8 cellular contexts compared by ENCODE assay signal in genomic region chr1:38991638-38992449, GRCh38. TPM values are rescaled to one million over a fixed set of nuclear protein-coding genes. Genes with fewer than 3 reads are reported as not detected.
DNase-seq lines count a peak whose midpoint lies in the region; ATAC-seq and TF ChIP-seq lines count a peak whose summit lies in the region.

No MANE protein-coding gene starts in this region.

- peaks cover 5% of the 10 kb centered on the region for H3K79me1 ChIP-seq in neuronal stem cell (ENCODE audit: low read depth, low read length)

- no peak overlapping the region for H2BK12ac ChIP-seq in neuronal stem cell (ENCODE audit: low read length)

- H2BK120ac ChIP-seq in neuronal stem cell (ENCODE audit: low read depth, low read length) = peak overlapping the region; percentile 98

- H3K4me1 ChIP-seq in neuronal stem cell (ENCODE audit: control insufficient read depth in 2 of 2, insufficient read depth in 1 of 2, low read depth in 1 of 2, low read length in 2 of 2) = peaks cover 4 to 13% of the 10 kb centered on the region in 2 donors

- H3K36me3 ChIP-seq in neuronal stem cell (replicated peaks in 1 of 2; ENCODE audit: control insufficient read depth in 2 of 2, insufficient read depth in 2 of 2, low read length in 2 of 2) = peaks cover 4 to 44% of the 10 kb centered on the region in 2 donors

- peak overlapping the region; percentile 89 for H3K27ac Mint-ChIP-seq in activated T-cell treated with anti-CD3 and anti-CD28 coated beads, Interleukin-2, amount 50 U/mL, for 24 hours
- H3K27ac Mint-ChIP-seq in activated naive CD4-positive, alpha-beta T cell treated with anti-CD3 and anti-CD28 coated beads for 36 hours = peak overlapping the region; percentile 84

- no peak overlapping the region for H4K91ac ChIP-seq in neuronal stem cell (ENCODE audit: low read depth, low read length, poor library complexity)

- H3K4me1 Mint-ChIP-seq in activated T-cell treated with anti-CD3 and anti-CD28 coated beads, Interleukin-2, amount 50 U/mL, for 24 hours (ENCODE audit: low read depth) = peaks cover 56% of the 10 kb centered on the region
- H3K4me1 Mint-ChIP-seq in activated naive CD4-positive, alpha-beta T cell treated with anti-CD3 and anti-CD28 coated beads for 36 hours (ENCODE audit: low read depth) = peaks cover 61% of the 10 kb centered on the region

- CTCF ChIA-PET in activated naive CD4-positive, alpha-beta T cell treated with anti-CD3 and anti-CD28 coated beads for 36 hours (lab: Charles Lee) = interaction anchor here (0.6 to 1.3 kb wide), 3 partner anchors 14 to 100 kb away, joined by 3 to 4 read pairs (median 3); no protein-coding TSS in a partner anchor

- no peak for ATAC-seq in HG02973 (IDR thresholded peaks at IDR 0.05; ENCODE audit: unreplicated experiment)
- ATAC-seq in GM19328 (IDR thresholded peaks at IDR 0.05; ENCODE audit: unreplicated experiment) = no peak

- H3K4me3 ChIP-seq in NB4 (ENCODE audit: low read depth, low read length) (peak overlapping the region; percentile 97), neuronal stem cell (ENCODE audit: low read length in 2 of 2) (peak overlapping the region; percentile 82 to 99)

- peak overlapping the region; percentile 85 for H2AFZ ChIP-seq in neuronal stem cell (ENCODE audit: low read length)

- H3K9me3 ChIP-seq in neuronal stem cell (replicated peaks in 1 of 2; ENCODE audit: control insufficient read depth in 2 of 2, insufficient read depth in 1 of 2, low read depth in 1 of 2, low read length in 2 of 2) = no peaks in the 10 kb centered on the region

- H2BK5ac ChIP-seq in neuronal stem cell (ENCODE audit: low read length) = peak overlapping the region; percentile 97

- peak overlapping the region; percentile 97 for H2BK15ac ChIP-seq in neuronal stem cell (ENCODE audit: low read length)

- H3K27me3 Mint-ChIP-seq in activated T-cell treated with anti-CD3 and anti-CD28 coated beads, Interleukin-2, amount 50 U/mL, for 24 hours = no peaks in the 10 kb centered on the region
- no peaks in the 10 kb centered on the region for H3K27me3 Mint-ChIP-seq in activated naive CD4-positive, alpha-beta T cell treated with anti-CD3 and anti-CD28 coated beads for 36 hours (ENCODE audit: low read depth)

- H3K27ac ChIP-seq in neuronal stem cell (replicated peaks; ENCODE audit: low read length) = peak overlapping the region; percentile 86

- H3K23ac ChIP-seq in neuronal stem cell (ENCODE audit: low read depth, low read length, poor library complexity) = peak overlapping the region; percentile 100

- H3K4ac ChIP-seq in neuronal stem cell (ENCODE audit: low read length) = peak overlapping the region; percentile 53

- no peak for DNase-seq in activated T-cell treated with anti-CD3 and anti-CD28 coated beads, Interleukin-2, amount 50 U/mL, for 24 hours
- no peak for DNase-seq in activated T-cell treated with anti-CD3 and anti-CD28 coated beads, Interleukin-2, amount 50 U/mL, for 48 hours
- DNase-seq in NB4 (ENCODE audit: low read depth) = peak; percentile 55
- peak; percentile 24 for DNase-seq in activated naive CD4-positive, alpha-beta T cell treated with anti-CD3 and anti-CD28 coated beads for 36 hours
- peak; percentile 28 for DNase-seq in globus pallidus (ENCODE audit: low spot score)
- DNase-seq in neuronal stem cell (ENCODE audit: low spot score) = peak; percentile 35

- TF ChIP-seq POLR2A in NB4 (IDR thresholded peaks at IDR 0.05; ENCODE audit: extremely low read depth, insufficient read length) = no peak

- H3K36me3 Mint-ChIP-seq in activated T-cell treated with anti-CD3 and anti-CD28 coated beads, Interleukin-2, amount 50 U/mL, for 24 hours (ENCODE audit: low read depth) = peaks cover 49% of the 10 kb centered on the region
- peaks cover 36% of the 10 kb centered on the region for H3K36me3 Mint-ChIP-seq in activated naive CD4-positive, alpha-beta T cell treated with anti-CD3 and anti-CD28 coated beads for 36 hours (ENCODE audit: low read depth)

- no peaks in the 10 kb centered on the region for H3K9me3 Mint-ChIP-seq in activated T-cell treated with anti-CD3 and anti-CD28 coated beads, Interleukin-2, amount 50 U/mL, for 24 hours
- no peaks in the 10 kb centered on the region for H3K9me3 Mint-ChIP-seq in activated naive CD4-positive, alpha-beta T cell treated with anti-CD3 and anti-CD28 coated beads for 36 hours

- no peak overlapping the region for H4K8ac ChIP-seq in neuronal stem cell (ENCODE audit: low read depth, low read length)

- H3K18ac ChIP-seq in neuronal stem cell (ENCODE audit: low read length) = peak overlapping the region; percentile 99

- peak overlapping the region; percentile 96 for H2AK5ac ChIP-seq in neuronal stem cell (ENCODE audit: low read depth, low read length)

- H3K4me2 ChIP-seq in neuronal stem cell (ENCODE audit: insufficient read depth, low read length, poor library complexity, severe bottlenecking) = peak overlapping the region; percentile 87

- no peak for TF ChIP-seq CTCF in NB4 (IDR thresholded peaks at IDR 0.05; ENCODE audit: low read depth, low read length)

- no peaks in the 10 kb centered on the region for H3K27me3 ChIP-seq in neuronal stem cell (ENCODE audit: control insufficient read depth in 3 of 3, insufficient read depth in 3 of 3, low read depth in 1 of 3, low read length in 3 of 3)

- intact Hi-C loops in activated naive CD4-positive, alpha-beta T cell treated with anti-CD3 and anti-CD28 coated beads for 36 hours (cut with micrococcal nuclease) = loop anchor here (1.0 to 5.0 kb wide), 3 partner anchors 34 to 1060 kb away; partner anchors contain the start of genes MYCBP and NDUFS5

- no CpG with 5 or more reads among the region's 32 CpGs for WGBS in neuronal stem cell (ENCODE audit: extremely low coverage in 2 of 2, insufficient read length in 2 of 2, insufficient replicate concordance in 1 of 2), 2 donors

- peak overlapping the region; percentile 97 for H3K9ac ChIP-seq in neuronal stem cell (ENCODE audit: low read depth, low read length, poor library complexity)

- H3K14ac ChIP-seq in neuronal stem cell (ENCODE audit: low read length) = no peak overlapping the region

- H3K4me3 Mint-ChIP-seq in activated T-cell treated with anti-CD3 and anti-CD28 coated beads, Interleukin-2, amount 50 U/mL, for 24 hours = peak overlapping the region; percentile 85
- peak overlapping the region; percentile 80 for H3K4me3 Mint-ChIP-seq in activated naive CD4-positive, alpha-beta T cell treated with anti-CD3 and anti-CD28 coated beads for 36 hours

RNA-seq across cellular contexts. Expression of gene AKIRIN1, which starts 0.8 kb away (rescaled TPM):
- total RNA-seq in activated naive CD4-positive, alpha-beta T cell treated with anti-CD3 and anti-CD28 coated beads for 36 hours = 10 to 100 TPM; 58.1 to 58.5 TPM
- polyA plus RNA-seq in neuronal stem cell (2013, experiment 1 of 2) = 106 TPM
- 110 TPM for polyA plus RNA-seq in neuronal stem cell (2013, experiment 2 of 2)

RNA-seq across cellular contexts. Expression of gene NDUFS5, which starts 34.3 kb away (rescaled TPM):
- total RNA-seq in activated naive CD4-positive, alpha-beta T cell treated with anti-CD3 and anti-CD28 coated beads for 36 hours = 100 to 1,000 TPM; 226 TPM
- 675 TPM for polyA plus RNA-seq in neuronal stem cell (2013, experiment 1 of 2)
- 677 TPM for polyA plus RNA-seq in neuronal stem cell (2013, experiment 2 of 2)

RNA-seq across cellular contexts. Expression of gene RHBDL2, which starts 50.2 kb away (rescaled TPM):
- total RNA-seq in activated naive CD4-positive, alpha-beta T cell treated with anti-CD3 and anti-CD28 coated beads for 36 hours = not detected
- not detected for polyA plus RNA-seq in neuronal stem cell (2013, experiment 1 of 2)
- 0.03 TPM for polyA plus RNA-seq in neuronal stem cell (2013, experiment 2 of 2)

Comparison
In these comparisons a context has a peak if more than half of its experiments do, and no peak if none do; other contexts are left out.
1. DNase-seq: peak in NB4 (single experiment), activated naive CD4-positive, alpha-beta T cell treated with anti-CD3 and anti-CD28 coated beads for 36 hours (single experiment), globus pallidus (single experiment) and neuronal stem cell (single experiment); none in activated T-cell treated with anti-CD3 and anti-CD28 coated beads, Interleukin-2, amount 50 U/mL, for 24 hours (single experiment) and activated T-cell treated with anti-CD3 and anti-CD28 coated beads, Interleukin-2, amount 50 U/mL, for 48 hours (0 of 2).